In the genomic region with DNA sequence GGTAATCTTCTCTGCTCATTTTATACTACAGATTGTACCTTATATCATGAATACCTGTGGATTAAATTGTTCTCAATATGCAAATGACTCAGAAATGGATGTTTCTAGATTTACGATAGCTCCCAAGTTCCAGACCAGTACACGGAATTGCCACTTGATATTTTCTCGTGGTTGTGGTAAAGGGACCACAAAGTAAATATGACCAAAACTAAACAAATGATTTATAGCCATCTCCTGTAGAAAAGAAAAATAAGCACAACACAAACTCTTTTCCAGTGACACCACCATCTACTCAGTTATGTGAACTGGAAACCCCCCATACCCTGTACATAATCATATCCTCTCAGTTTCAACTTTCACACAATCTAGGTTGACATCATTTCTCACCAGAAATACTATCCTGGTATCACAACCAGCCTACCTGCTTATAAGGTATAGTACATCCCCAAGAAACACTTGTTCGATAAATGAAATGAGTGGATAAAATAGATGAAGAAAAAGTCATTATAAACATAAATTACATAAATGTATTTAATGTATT, we compare ENCODE assay signal across 12 cellular contexts.
DNase-seq lines count a peak whose midpoint lies in the region; ATAC-seq and TF ChIP-seq lines count a peak whose summit lies in the region.
"Had no signal": no experiment of that assay in that cellular context is flagged by ENCODE, and none has a peak within 500 bp of the region (broad histone marks: within the 10 kb centered on the region; RNA-seq: fewer than 3 reads in every experiment).

No MANE protein-coding gene starts in this region.

- H3K9ac ChIP-seq in colonic mucosa (ENCODE audit: low read depth in 2 of 2, low read length in 2 of 2): no peak overlapping the region

- H3K27ac ChIP-seq in osteoblast (ENCODE audit: low read depth, low read length) (peak overlapping the region; percentile 72), psoas muscle (no peak overlapping the region), colonic mucosa (no peak overlapping the region)
- H3K27ac ChIP-seq: vagina had no signal

- H3K9me3 ChIP-seq in osteoblast (ENCODE audit: low read depth, low read length) (no peaks in the 10 kb centered on the region), psoas muscle (no peaks in the 10 kb centered on the region), colonic mucosa (no peaks in the 10 kb centered on the region)
- H3K9me3 ChIP-seq: vagina had no signal

- H2AFZ ChIP-seq in osteoblast (ENCODE audit: low read length): no peak overlapping the region

- ATAC-seq in GM18858 (IDR thresholded peaks at IDR 0.05; ENCODE audit: unreplicated experiment) (peak; percentile 63), GM21717 (IDR thresholded peaks at IDR 0.05; ENCODE audit: unreplicated experiment) (peak; percentile 68), HG03354 (IDR thresholded peaks at IDR 0.05; ENCODE audit: poor library complexity, severe bottlenecking, unreplicated experiment) (peak; percentile 78), psoas muscle (no peak)
- ATAC-seq: left lobe of liver had no signal

- no peak for TF ChIP-seq CTCF in osteoblast (IDR thresholded peaks at IDR 0.05; ENCODE audit: extremely low read depth, low read depth, low read length)
- TF ChIP-seq CTCF in psoas muscle (IDR thresholded peaks at IDR 0.05): no peak
- TF ChIP-seq CTCF in colonic mucosa (IDR thresholded peaks at IDR 0.05): no peak

- intact Hi-C loops in psoas muscle (cut with DNase I) (loop anchor here in 1 of 2 donors (10.0 kb wide), 1 partner anchor 521 kb away; no protein-coding TSS in a partner anchor), colonic mucosa (cut with DNase I) (no loop called here)

- WGBS in psoas muscle, 3 donors: 85 to 89% (median 89%) methylated on average over 4 of the region's 4 CpGs

- no peak for DNase-seq in osteoblast (ENCODE audit: insufficient read length, low spot score, missing footprints)
- DNase-seq in mucosa of gallbladder (ENCODE audit: low spot score): no peak
- DNase-seq in psoas muscle: no peak
- no peak for DNase-seq in colonic mucosa
- DNase-seq: activated naive CD4-positive, alpha-beta T cell treated with Interleukin-2 at 50 U/mL for 16 hours; DMS79 treated with DMSO at 0.1 percent for 48 hours; NCI-H2081 treated with DMSO at 0.1 percent for 48 hours had no signal

- H3K27me3 ChIP-seq in osteoblast (ENCODE audit: insufficient read depth, low read length) (no peaks in the 10 kb centered on the region), psoas muscle (ENCODE audit: insufficient read depth in 3 of 3, low read length in 2 of 3) (no peaks in the 10 kb centered on the region), colonic mucosa (no peaks in the 10 kb centered on the region)
- H3K27me3 ChIP-seq: vagina had no signal

- H3K36me3 ChIP-seq in osteoblast (ENCODE audit: insufficient read depth, low read length) (no peaks in the 10 kb centered on the region), psoas muscle (ENCODE audit: insufficient read depth in 1 of 2, low read depth in 1 of 2) (no peaks in the 10 kb centered on the region), colonic mucosa (no peaks in the 10 kb centered on the region)
- H3K36me3 ChIP-seq: vagina had no signal

- no peaks in the 10 kb centered on the region for H4K20me1 ChIP-seq in osteoblast (ENCODE audit: insufficient read depth, low read length)

- no peak overlapping the region for H3K4me2 ChIP-seq in osteoblast (ENCODE audit: insufficient read depth, low read length)

- H3K4me1 ChIP-seq in osteoblast (ENCODE audit: insufficient read depth, low read length) (peaks cover 36% of the 10 kb centered on the region), psoas muscle (no peaks in the 10 kb centered on the region), colonic mucosa (no peaks in the 10 kb centered on the region)
- H3K4me1 ChIP-seq: vagina had no signal

- H3K4me3 ChIP-seq in osteoblast (ENCODE audit: insufficient read depth, low read length) (no peak overlapping the region), psoas muscle (no peak overlapping the region), colonic mucosa (no peak overlapping the region)
- H3K4me3 ChIP-seq: vagina had no signal

- no peaks in the 10 kb centered on the region for H3K79me2 ChIP-seq in osteoblast (ENCODE audit: insufficient read depth, low read length)

Comparison
In these comparisons a context has a peak if more than half of its experiments do, and no peak if none do; other contexts are left out.
1. ATAC-seq: peak in GM18858 (single experiment), GM21717 (single experiment) and HG03354 (single experiment); none in psoas muscle (0 of 4).